27 cellular contexts compared by ENCODE assay signal in the genomic region with DNA sequence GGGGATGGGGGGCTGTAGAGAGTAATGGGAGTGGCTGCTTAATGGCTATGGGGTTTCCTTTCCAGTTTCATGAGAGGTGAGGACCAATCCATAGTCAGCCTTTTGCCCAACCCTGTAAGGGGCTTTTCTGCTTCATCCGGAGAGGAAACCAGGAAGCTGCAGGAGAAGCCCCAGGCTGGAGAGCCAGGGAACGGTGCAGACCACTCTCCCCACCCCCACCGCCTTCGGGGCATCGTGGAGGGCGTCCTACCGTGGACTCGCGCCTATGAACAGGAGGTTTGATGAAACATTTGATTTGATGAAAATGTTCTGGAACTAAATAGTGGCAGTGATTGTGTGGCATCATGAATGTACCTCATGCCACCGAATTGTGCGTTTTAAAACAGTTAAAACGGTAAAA.
"Had no signal": no experiment of that assay in that cellular context is flagged by ENCODE, and none has a peak within 500 bp of the region (broad histone marks: within the 10 kb centered on the region; RNA-seq: fewer than 3 reads in every experiment).

No MANE protein-coding gene starts in this region.

- DNase-seq: effector CD8-positive, alpha-beta T cell; endodermal cell; esophagus squamous epithelium; foreskin melanocyte; glutamatergic neuron; heart right ventricle; hippocampal formation; left cardiac atrium; left lung; mesenchymal stem cell; midbrain; spleen; stimulated activated CD4-positive, alpha-beta T cell treated with anti-CD3 and anti-CD28 coated beads, Interleukin-4, amount 100 ng/mL, for 4 hours; stimulated activated naive CD8-positive, alpha-beta T cell treated with anti-CD3 and anti-CD28 coated beads, Interleukin-15, Interleukin-2, amounts not matched to agents 100 U/mL and 50 U/mL, for 24 hours; upper lobe of right lung had no signal

- H3K4me2 ChIP-seq: neural progenitor cell had no signal

- H3K27ac ChIP-seq: epithelial cell of prostate, heart right ventricle, left lung, neural progenitor cell, prostate gland, right atrium auricular region, skin epidermis, spleen, thoracic aorta, tibial nerve, upper lobe of right lung had no signal

- H3K4me3 ChIP-seq: esophagus squamous epithelium, heart right ventricle, left lung, neural progenitor cell, prostate gland, right atrium auricular region, skin epidermis, spleen, thoracic aorta, tibial nerve, upper lobe of right lung, uterus had no signal

- H3K36me3 Mint-ChIP-seq: stimulated activated memory B cell treated with anti-CD40 and anti-IgM and Interleukin-4, amounts not matched to agents 10 μg/mL and 1 μg/mL and 100 μg/mL, for 72 hours had no signal

- H3K4me1 Mint-ChIP-seq: naive thymus-derived CD4-positive, alpha-beta T cell had no signal

- H3K27ac Mint-ChIP-seq: dendritic cell treated with granulocyte-macrophage colony-stimulating factor and Interleukin-4, amounts not matched to agents 40 ng/mL and 50 ng/mL, for 4 days; endodermal cell; naive thymus-derived CD4-positive, alpha-beta T cell; nephron; stimulated activated memory B cell treated with anti-CD40 and anti-IgM and Interleukin-4, amounts not matched to agents 10 μg/mL and 1 μg/mL and 100 μg/mL, for 72 hours had no signal

- H3K27me3 ChIP-seq: left lung, neural progenitor cell, right atrium auricular region, tibial nerve, upper lobe of right lung, uterus had no signal

- H3K9ac ChIP-seq: neural progenitor cell had no signal

- H3K4me3 Mint-ChIP-seq: dendritic cell treated with granulocyte-macrophage colony-stimulating factor and Interleukin-4, amounts not matched to agents 40 ng/mL and 50 ng/mL, for 4 days; endodermal cell; naive thymus-derived CD4-positive, alpha-beta T cell; nephron; neural progenitor cell; stimulated activated memory B cell treated with anti-CD40 and anti-IgM and Interleukin-4, amounts not matched to agents 10 μg/mL and 1 μg/mL and 100 μg/mL, for 72 hours had no signal

- H2AFZ ChIP-seq: neural progenitor cell had no signal

- H3K9me3 ChIP-seq: prostate gland, thoracic aorta, upper lobe of right lung, uterus had no signal

- H3K36me3 ChIP-seq: esophagus squamous epithelium, heart right ventricle, left lung, neural progenitor cell, prostate gland, right atrium auricular region, spleen, thoracic aorta, tibial nerve, upper lobe of right lung, uterus had no signal

- ATAC-seq: heart right ventricle; left cardiac atrium; left lung; naive thymus-derived CD4-positive, alpha-beta T cell; stimulated activated memory B cell treated with anti-CD40 and anti-IgM and Interleukin-4, amounts not matched to agents 10 μg/mL and 1 μg/mL and 100 μg/mL, for 72 hours; stimulated activated naive CD8-positive, alpha-beta T cell treated with anti-CD3 and anti-CD28 coated beads, Interleukin-15, Interleukin-2, amounts not matched to agents 100 U/mL and 50 U/mL, for 24 hours; upper lobe of right lung had no signal
